ENCODE assay signal across 1 cellular context in the genomic region with DNA sequence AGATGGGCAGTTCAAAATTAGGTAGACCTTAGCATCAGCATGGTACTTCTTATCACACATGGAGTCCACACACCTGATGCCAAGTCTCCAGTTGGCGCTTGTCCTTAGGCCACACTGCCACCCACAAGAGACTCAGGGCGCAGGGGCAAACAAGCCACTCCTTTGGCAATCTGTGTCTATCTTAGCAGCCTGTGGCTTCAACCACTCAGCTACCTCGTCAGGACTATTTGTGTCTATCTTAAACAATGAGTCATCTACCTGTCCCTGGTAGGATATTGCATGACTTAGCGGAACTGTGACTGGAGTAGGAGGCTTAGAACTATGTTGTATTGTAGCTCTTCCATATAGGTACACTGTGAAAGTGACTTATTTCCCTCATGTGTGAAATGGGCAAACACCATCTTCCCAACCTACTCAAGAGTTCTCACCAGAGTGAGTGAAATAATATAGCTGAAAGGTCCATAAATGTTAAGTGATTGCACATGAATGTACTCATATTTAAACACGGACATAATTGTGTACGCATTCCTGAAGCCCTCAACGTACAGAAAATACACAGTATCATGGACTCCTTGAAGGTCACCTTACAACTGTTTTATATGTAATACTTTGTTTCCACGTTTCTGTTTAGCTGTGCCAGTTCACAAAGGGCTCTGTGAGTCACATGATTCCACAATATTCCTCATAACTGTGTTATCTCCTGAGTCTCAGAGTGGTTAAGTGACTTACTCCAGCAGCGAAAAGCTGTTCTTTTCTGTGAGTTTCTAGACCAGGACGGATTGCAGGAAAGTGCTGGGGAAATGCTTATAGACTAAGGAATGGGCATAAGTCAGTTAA.
TF ChIP-seq lines count a peak whose summit lies in the region.

No MANE protein-coding gene starts in this region.

TF ChIP-seq in GM23338, 12 proteins besides CTCF, POLR2A, EP300 and RAD21 (continued from another document):
- TF ChIP-seq ZNF462 (CRISPR knock-in tag; IDR thresholded peaks at IDR 0.05) (no peak), STAT1 (IDR thresholded peaks at IDR 0.05; ENCODE audit: unreplicated experiment) (no peak)
- TF ChIP-seq, protein P1, sequence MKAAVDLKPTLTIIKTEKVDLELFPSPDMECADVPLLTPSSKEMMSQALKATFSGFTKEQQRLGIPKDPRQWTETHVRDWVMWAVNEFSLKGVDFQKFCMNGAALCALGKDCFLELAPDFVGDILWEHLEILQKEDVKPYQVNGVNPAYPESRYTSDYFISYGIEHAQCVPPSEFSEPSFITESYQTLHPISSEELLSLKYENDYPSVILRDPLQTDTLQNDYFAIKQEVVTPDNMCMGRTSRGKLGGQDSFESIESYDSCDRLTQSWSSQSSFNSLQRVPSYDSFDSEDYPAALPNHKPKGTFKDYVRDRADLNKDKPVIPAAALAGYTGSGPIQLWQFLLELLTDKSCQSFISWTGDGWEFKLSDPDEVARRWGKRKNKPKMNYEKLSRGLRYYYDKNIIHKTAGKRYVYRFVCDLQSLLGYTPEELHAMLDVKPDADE (IDR thresholded peaks at IDR 0.05), result no peak
